16 cellular contexts compared by ENCODE assay signal in the genomic region with DNA sequence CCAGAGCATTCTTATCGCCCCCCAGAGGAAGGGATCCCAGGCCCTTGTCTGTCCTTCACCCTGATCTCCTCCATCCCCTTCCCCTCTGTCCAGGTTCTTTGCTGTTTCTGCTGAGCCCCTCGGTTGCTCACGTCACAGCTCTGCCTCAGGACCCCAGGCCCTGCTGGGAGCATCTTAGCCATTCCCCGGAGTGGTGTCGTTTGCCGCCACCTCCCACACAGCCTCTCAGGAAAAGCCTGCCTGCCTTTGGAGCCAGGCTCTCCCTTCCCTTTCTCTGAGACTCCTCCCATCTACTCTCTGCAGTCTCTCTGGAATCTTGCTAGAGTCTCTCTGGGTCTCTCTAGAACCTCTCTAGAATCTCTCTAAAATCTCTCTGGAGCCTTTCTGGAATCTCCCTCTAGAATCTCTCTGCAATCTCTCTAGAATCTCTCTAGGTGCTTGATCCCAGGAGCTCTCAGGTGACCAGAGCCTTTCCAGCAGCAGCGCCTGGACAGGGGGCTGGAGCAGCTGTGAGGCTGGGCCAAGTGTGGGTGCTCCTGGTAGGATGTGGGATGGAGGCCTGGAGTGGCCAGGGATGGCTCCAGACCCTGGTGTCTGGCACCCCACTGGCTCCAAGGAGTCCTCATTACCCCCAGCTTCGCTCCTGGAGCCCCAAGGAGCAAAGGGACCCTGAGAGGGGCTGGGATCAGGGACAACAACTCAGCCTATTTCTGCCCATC.
DNase-seq lines count a peak whose midpoint lies in the region; ATAC-seq and TF ChIP-seq lines count a peak whose summit lies in the region.
"Had no signal": no experiment of that assay in that cellular context is flagged by ENCODE, and none has a peak within 500 bp of the region (broad histone marks: within the 10 kb centered on the region; RNA-seq: fewer than 3 reads in every experiment).

No MANE protein-coding gene starts in this region.

- no peak overlapping the region for H3K9ac ChIP-seq in mesenchymal stem cell (ENCODE audit: low read length)
- H3K9ac ChIP-seq: BLaER1 treated with 17β-estradiol and CSF1 and Interleukin-3, amounts not matched to agents 10 nM and 100 nM; GM23248 had no signal

- no peaks in the 10 kb centered on the region for H3K27me3 Mint-ChIP-seq in WTC11 (ENCODE audit: low read depth)
- H3K27me3 Mint-ChIP-seq in nephron progenitor cell (ENCODE audit: low read depth, poor library complexity): no peaks in the 10 kb centered on the region
- H3K27me3 Mint-ChIP-seq: CD4-positive, CD25-positive, alpha-beta regulatory T cell had no signal

- H3K27me3 ChIP-seq in right atrium auricular region (no peaks in the 10 kb centered on the region), mesenchymal stem cell (ENCODE audit: control insufficient read depth in 1 of 2, insufficient read depth in 1 of 2, low read length in 2 of 2) (peaks cover 0 to 13% of the 10 kb centered on the region in 2 experiments), Peyer's patch (no peaks in the 10 kb centered on the region), A673 (replicated peaks; ENCODE audit: insufficient read depth, low read depth, low read length, poor library complexity) (no peaks in the 10 kb centered on the region)
- H3K27me3 ChIP-seq: BLaER1 treated with 17β-estradiol and CSF1 and Interleukin-3, amounts not matched to agents 10 nM and 100 nM had no signal

- H3K27ac ChIP-seq in right atrium auricular region (no peak overlapping the region), mesenchymal stem cell (ENCODE audit: low read length, poor library complexity, severe bottlenecking) (no peak overlapping the region), Peyer's patch (no peak overlapping the region), A673 (ENCODE audit: low read depth, low read length, poor library complexity, severe bottlenecking) (no peak overlapping the region)
- H3K27ac ChIP-seq: BLaER1 treated with 17β-estradiol and CSF1 and Interleukin-3, amounts not matched to agents 10 nM and 100 nM; GM23248 had no signal

- CTCF ChIA-PET in WTC11 (lab: Charles Lee): interaction anchor here (1.1 to 2.2 kb wide), 2 partner anchors 13 to 52 kb away, joined by 3 to 6 read pairs; no protein-coding TSS in a partner anchor
- CTCF ChIA-PET in A673 (lab: Charles Lee): no interaction called here

- POLR2A ChIA-PET in WTC11 (lab: Charles Lee) (no interaction called here), A673 (lab: Charles Lee; ENCODE audit: low non-redundant PET) (no interaction called here)

- no peak overlapping the region for H2AFZ ChIP-seq in mesenchymal stem cell (ENCODE audit: low read depth, low read length)
- H2AFZ ChIP-seq: GM23248 had no signal

- no peak overlapping the region for H3K4me3 ChIP-seq in right atrium auricular region
- H3K4me3 ChIP-seq in mesenchymal stem cell (ENCODE audit: insufficient read depth in 1 of 2, low read depth in 1 of 2, low read length in 2 of 2): no peak overlapping the region
- no peak overlapping the region for H3K4me3 ChIP-seq in Peyer's patch
- H3K4me3 ChIP-seq in A673 (ENCODE audit: low read depth, low read length, poor library complexity, severe bottlenecking): no peak overlapping the region
- H3K4me3 ChIP-seq: BLaER1 treated with 17β-estradiol and CSF1 and Interleukin-3, amounts not matched to agents 10 nM and 100 nM; GM23248 had no signal

- TF ChIP-seq CTCF in right atrium auricular region (IDR thresholded peaks at IDR 0.05): no peak
- TF ChIP-seq CTCF in WTC11 (IDR thresholded peaks at IDR 0.05): no peak
- no peak for TF ChIP-seq CTCF in nephron progenitor cell (IDR thresholded peaks at IDR 0.05)
- TF ChIP-seq CTCF in Peyer's patch (IDR thresholded peaks at IDR 0.05): no peak
- no peak for TF ChIP-seq CTCF in A673 (conservative IDR thresholded peaks at IDR 0.05; ENCODE audit: low read depth, low read length)

- H3K14ac ChIP-seq in mesenchymal stem cell (ENCODE audit: low read length in 2 of 2): peak overlapping the region in 1 of 2 experiments; percentile 35

- TF ChIP-seq POLR2A in Peyer's patch (IDR thresholded peaks at IDR 0.05): no peak

- no peak overlapping the region for H2BK12ac ChIP-seq in mesenchymal stem cell (ENCODE audit: low read length in 2 of 2)

- H3K27ac Mint-ChIP-seq in WTC11 (no peak overlapping the region), nephron progenitor cell (peak overlapping the region; percentile 61)
- H3K27ac Mint-ChIP-seq: HFFc6 had no signal

- DNase-seq in left ventricle myocardium superior (peak; percentile 5), right atrium auricular region (ENCODE audit: low spot score) (no peak), WTC11 (ENCODE audit: low spot score) (no peak), nephron progenitor cell (no peak), mesenchymal stem cell (no peak), Peyer's patch (no peak), A673 (ENCODE audit: low spot score) (no peak)
- DNase-seq: 8988T; ACHN; CD4-positive, CD25-positive, alpha-beta regulatory T cell; DMS 273 treated with DMSO at 0.1 percent for 48 hours; GM23248; H7; HFFc6 had no signal

- no peak overlapping the region for H3K18ac ChIP-seq in mesenchymal stem cell (ENCODE audit: low read depth in 1 of 2, low read length in 2 of 2)

- no peaks in the 10 kb centered on the region for H3K79me1 ChIP-seq in mesenchymal stem cell (replicated peaks; ENCODE audit: low read length, poor library complexity, severe bottlenecking)

- peaks cover 21% of the 10 kb centered on the region for H3K4me1 Mint-ChIP-seq in WTC11
- peaks cover 45% of the 10 kb centered on the region for H3K4me1 Mint-ChIP-seq in nephron progenitor cell
- H3K4me1 Mint-ChIP-seq: CD4-positive, CD25-positive, alpha-beta regulatory T cell; IgD-negative memory B cell had no signal

- H3K23ac ChIP-seq in mesenchymal stem cell (ENCODE audit: low read length in 2 of 2): no peak overlapping the region

- H3K36me3 ChIP-seq in right atrium auricular region (no peaks in the 10 kb centered on the region), mesenchymal stem cell (ENCODE audit: control insufficient read depth in 1 of 2, insufficient read depth in 2 of 2, low read depth in 1 of 2, low read length in 2 of 2) (no peaks in the 10 kb centered on the region), Peyer's patch (no peaks in the 10 kb centered on the region), A673 (ENCODE audit: insufficient read depth, low read length, poor library complexity, severe bottlenecking) (no peaks in the 10 kb centered on the region)
- H3K36me3 ChIP-seq: BLaER1 treated with 17β-estradiol and CSF1 and Interleukin-3, amounts not matched to agents 10 nM and 100 nM had no signal

- no peak overlapping the region for H3K4ac ChIP-seq in mesenchymal stem cell (ENCODE audit: low read depth in 1 of 2, low read length in 2 of 2)

- ATAC-seq in left ventricle myocardium superior (no peak), WTC11 (peak; percentile 34; the same call in 1 of the 2 replicates)

- WGBS in mesenchymal stem cell: 73% methylated on average over 8 of the region's 8 CpGs

- no peaks in the 10 kb centered on the region for H3K36me3 Mint-ChIP-seq in WTC11
- H3K36me3 Mint-ChIP-seq in nephron progenitor cell (ENCODE audit: low read depth): no peaks in the 10 kb centered on the region
- H3K36me3 Mint-ChIP-seq: CD4-positive, CD25-positive, alpha-beta regulatory T cell; IgD-negative memory B cell had no signal

- H3K4me3 Mint-ChIP-seq in WTC11 (no peak overlapping the region), nephron progenitor cell (no peak overlapping the region)
- H3K4me3 Mint-ChIP-seq: CD4-positive, CD25-positive, alpha-beta regulatory T cell; HFFc6; IgD-negative memory B cell had no signal

- no peak overlapping the region for H2AK5ac ChIP-seq in mesenchymal stem cell (ENCODE audit: low read length, severe bottlenecking)

- peaks cover 0 to 22% of the 10 kb centered on the region in 2 donors for H3K4me1 ChIP-seq in right atrium auricular region
- H3K4me1 ChIP-seq in mesenchymal stem cell (ENCODE audit: control insufficient read depth, insufficient read depth, low read depth, low read length): peaks cover 7% of the 10 kb centered on the region
- peaks cover 0 to 23% (median 1%) of the 10 kb centered on the region in 4 donors for H3K4me1 ChIP-seq in Peyer's patch
- H3K4me1 ChIP-seq in A673 (ENCODE audit: insufficient read depth, low read length, poor library complexity, severe bottlenecking): peaks cover 22% of the 10 kb centered on the region

- H4K91ac ChIP-seq in mesenchymal stem cell (ENCODE audit: low read length): no peak overlapping the region

- no peak overlapping the region for H4K8ac ChIP-seq in mesenchymal stem cell (ENCODE audit: low read length)

- peaks cover 5% of the 10 kb centered on the region for H3K9me3 Mint-ChIP-seq in WTC11
- no peaks in the 10 kb centered on the region for H3K9me3 Mint-ChIP-seq in nephron progenitor cell
- H3K9me3 Mint-ChIP-seq: CD4-positive, CD25-positive, alpha-beta regulatory T cell; IgD-negative memory B cell had no signal

- no peak overlapping the region for H2BK5ac ChIP-seq in mesenchymal stem cell (ENCODE audit: low read depth, low read length, poor library complexity, severe bottlenecking)

- no peaks in the 10 kb centered on the region for H3K9me3 ChIP-seq in right atrium auricular region
- no peaks in the 10 kb centered on the region for H3K9me3 ChIP-seq in mesenchymal stem cell (ENCODE audit: control insufficient read depth, low read length)
- H3K9me3 ChIP-seq in Peyer's patch: no peaks in the 10 kb centered on the region
- no peaks in the 10 kb centered on the region for H3K9me3 ChIP-seq in A673 (ENCODE audit: low read depth, low read length, poor library complexity, severe bottlenecking)
- H3K9me3 ChIP-seq: BLaER1 treated with 17β-estradiol and CSF1 and Interleukin-3, amounts not matched to agents 10 nM and 100 nM had no signal

- BruUV-seq in A673 (replicated peaks; lab: Mats Ljungman, UMichigan): no TSS peak

- H3K4me2 ChIP-seq in mesenchymal stem cell (ENCODE audit: low read length, poor library complexity, severe bottlenecking): no peak overlapping the region
- H3K4me2 ChIP-seq: BLaER1 treated with 17β-estradiol and CSF1 and Interleukin-3, amounts not matched to agents 10 nM and 100 nM had no signal

- no peak overlapping the region for H2BK15ac ChIP-seq in mesenchymal stem cell (ENCODE audit: low read depth, poor library complexity, severe bottlenecking)

- H2BK120ac ChIP-seq in mesenchymal stem cell (ENCODE audit: low read depth, low read length): no peak overlapping the region

- intact Hi-C loops in left ventricle myocardium superior (cut with micrococcal nuclease): no loop called here
- intact Hi-C loops in A673 (cut with micrococcal nuclease; ENCODE audit: unreplicated experiment): no loop called here

TF ChIP-seq in WTC11, 78 proteins besides CTCF, POLR2A, EP300 and RAD21 (continues in another document):
- no peak for TF ChIP-seq ELF4 (CRISPR knock-in tag; IDR thresholded peaks at IDR 0.05; ENCODE audit: low read depth)
- TF ChIP-seq ZNF138 (CRISPR knock-in tag; conservative IDR thresholded peaks at IDR 0.05): no peak
